ENCODE assay signal across 8 cellular contexts in the genomic region with DNA sequence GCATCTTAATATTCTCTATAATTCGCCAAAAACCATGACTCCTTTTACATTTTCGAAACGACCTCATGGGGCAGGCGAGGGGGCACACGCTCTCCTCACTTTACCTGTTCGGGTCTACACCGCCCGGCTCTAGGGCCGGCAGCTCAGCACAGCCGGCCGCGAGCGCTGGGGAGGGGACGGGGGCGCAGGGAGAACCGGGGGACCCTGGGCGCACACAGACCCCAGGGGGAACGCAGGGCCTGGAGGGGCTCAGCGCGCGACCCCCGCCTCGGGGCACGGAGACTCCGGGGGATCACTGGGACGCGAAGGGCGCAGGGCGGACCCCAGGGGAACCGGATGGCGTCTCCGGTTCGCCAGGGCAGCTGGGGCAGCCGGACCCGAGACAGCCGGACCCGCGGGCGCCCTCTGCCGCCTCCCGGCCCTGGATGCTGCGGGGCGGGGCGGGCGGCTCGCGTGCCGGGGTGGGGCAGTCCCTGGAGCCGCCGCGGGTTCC. TPM values are rescaled to one million over a fixed set of nuclear protein-coding genes. Genes with fewer than 3 reads are reported as not detected.
DNase-seq lines count a peak whose midpoint lies in the region; ATAC-seq and TF ChIP-seq lines count a peak whose summit lies in the region.

A gene (plus strand): TSS at position 482 of the 493 bp plus-strand sequence. CDS start 22,189 bp downstream, outside the sequence.

- H3K27me3 Mint-ChIP-seq in dendritic cell treated with granulocyte-macrophage colony-stimulating factor and Interleukin-4, amounts not matched to agents 40 ng/mL and 50 ng/mL, for 4 days, result peaks cover 32% of the 10 kb centered on the region
- peaks cover 34% of the 10 kb centered on the region for H3K27me3 Mint-ChIP-seq in stimulated activated naive CD8-positive, alpha-beta T cell treated with anti-CD3 and anti-CD28 coated beads, Interleukin-15, amount 100 ng/mL, for 72 hours

- H3K4me3 ChIP-seq in HUES6 (ENCODE audit: low read depth, low read length), result peak within 1 kb of the TSS; percentile 85
- peak within 1 kb of the TSS; percentile 38 to 43 (median 42) for H3K4me3 ChIP-seq in right lobe of liver

- peaks cover 68% of the 10 kb centered on the region for H3K4me1 Mint-ChIP-seq in dendritic cell treated with granulocyte-macrophage colony-stimulating factor and Interleukin-4, amounts not matched to agents 40 ng/mL and 50 ng/mL, for 4 days (ENCODE audit: low read depth)
- H3K4me1 Mint-ChIP-seq in stimulated activated naive CD8-positive, alpha-beta T cell treated with anti-CD3 and anti-CD28 coated beads, Interleukin-15, amount 100 ng/mL, for 72 hours, result peaks cover 53% of the 10 kb centered on the region

- peaks cover 40% of the 10 kb centered on the region for H3K36me3 Mint-ChIP-seq in dendritic cell treated with granulocyte-macrophage colony-stimulating factor and Interleukin-4, amounts not matched to agents 40 ng/mL and 50 ng/mL, for 4 days (ENCODE audit: low read depth)

- WGBS in right lobe of liver (ENCODE audit: insufficient coverage, low coverage, low lambda C conversion rate, missing lambda C conversion rate), result 4% methylated on average over 14 of the region's 51 CpGs

- H3K27me3 ChIP-seq in HUES6 (ENCODE audit: control insufficient read depth, insufficient read depth, low read length) (peaks cover 65% of the 10 kb centered on the region), right lobe of liver (peaks cover 4 to 15% of the 10 kb centered on the region in 2 donors)

- H3K4me1 ChIP-seq in HUES6 (ENCODE audit: control insufficient read depth, insufficient read depth, low read length) (peaks cover 4% of the 10 kb centered on the region; the same call in 1 of the 2 replicates), right lobe of liver (peaks cover 0 to 20% (median 0%) of the 10 kb centered on the region in 4 donors)

- TF ChIP-seq CTCF in right lobe of liver (IDR thresholded peaks at IDR 0.05), result peak; percentile 14 to 63 (median 44)

- TF ChIP-seq POLR2A in right lobe of liver (IDR thresholded peaks at IDR 0.05), result no peak

- H3K9me3 Mint-ChIP-seq in dendritic cell treated with granulocyte-macrophage colony-stimulating factor and Interleukin-4, amounts not matched to agents 40 ng/mL and 50 ng/mL, for 4 days, result no peaks in the 10 kb centered on the region
- H3K9me3 Mint-ChIP-seq in stimulated activated naive CD8-positive, alpha-beta T cell treated with anti-CD3 and anti-CD28 coated beads, Interleukin-15, amount 100 ng/mL, for 72 hours, result no peaks in the 10 kb centered on the region

- 0 out of 2 replicates have a peak, but pooled peaks cover 2% of the 10 kb centered on the region for H3K36me3 ChIP-seq in HUES6 (ENCODE audit: control insufficient read depth, insufficient read depth, low read length)
- H3K36me3 ChIP-seq in right lobe of liver, result no peaks in the 10 kb centered on the region

- DNase-seq in EH (ENCODE audit: low read depth) (peak; percentile 83), right lobe of liver (peak in 1 of 3 donors; percentile 77)
- DNase-seq in stimulated activated naive CD8-positive, alpha-beta T cell treated with anti-CD3 and anti-CD28 coated beads, Interleukin-15, amount 100 ng/mL, for 72 hours, result peak; percentile 68 to 79
- no peak for DNase-seq in NK-92 treated with Interleukin-12 subunit alpha and Interleukin-12 subunit beta, amount 100 ng/mL, for 24 hours (lab: John Stamatoyannopoulos, UW)

- intact Hi-C loops in T-helper 1 cell treated with Interleukin-12 subunit alpha and Interleukin-12 subunit beta and Interleukin-4 antibody, amounts not matched to agents 30 ng/mL and 1 ng/mL, for 36 hours (cut with micrococcal nuclease), result loop anchor here (1.0 to 5.0 kb wide), 3 partner anchors 101 to 206 kb away; no protein-coding TSS in a partner anchor
- intact Hi-C loops in dendritic cell treated with granulocyte-macrophage colony-stimulating factor and Interleukin-4, amounts not matched to agents 40 ng/mL and 50 ng/mL, for 4 days (cut with micrococcal nuclease), result loop anchor here (5.0 kb wide), 1 partner anchor 221 kb away; no protein-coding TSS in a partner anchor
- intact Hi-C loops in right lobe of liver (cut with DNase I), result no loop called here

- no peak within 1 kb of the TSS for H3K9ac ChIP-seq in HUES6 (ENCODE audit: low read length)

- peak within 1 kb of the TSS; percentile 79 for H3K4me3 Mint-ChIP-seq in dendritic cell treated with granulocyte-macrophage colony-stimulating factor and Interleukin-4, amounts not matched to agents 40 ng/mL and 50 ng/mL, for 4 days
- H3K4me3 Mint-ChIP-seq in stimulated activated naive CD8-positive, alpha-beta T cell treated with anti-CD3 and anti-CD28 coated beads, Interleukin-15, amount 100 ng/mL, for 72 hours, result peak within 1 kb of the TSS; percentile 88 to 92

- H3K27ac ChIP-seq in HUES6 (ENCODE audit: low read depth, low read length) (no peak within 1 kb of the TSS), right lobe of liver (no peak within 1 kb of the TSS)

- H3K9me3 ChIP-seq in HUES6 (ENCODE audit: control insufficient read depth, insufficient read depth, low read depth, low read length) (no peaks in the 10 kb centered on the region), right lobe of liver (no peaks in the 10 kb centered on the region)

- H3K27ac Mint-ChIP-seq in dendritic cell treated with granulocyte-macrophage colony-stimulating factor and Interleukin-4, amounts not matched to agents 40 ng/mL and 50 ng/mL, for 4 days, result peak within 1 kb of the TSS; percentile 63
- peak within 1 kb of the TSS; percentile 86 to 97 for H3K27ac Mint-ChIP-seq in stimulated activated naive CD8-positive, alpha-beta T cell treated with anti-CD3 and anti-CD28 coated beads, Interleukin-15, amount 100 ng/mL, for 72 hours

- ATAC-seq in GM21447 (IDR thresholded peaks at IDR 0.05; ENCODE audit: unreplicated experiment), result peak; percentile 42
- peak; percentile 81 to 87 (median 82) for ATAC-seq in right lobe of liver
- peak; percentile 68 for ATAC-seq in stimulated activated naive CD8-positive, alpha-beta T cell treated with anti-CD3 and anti-CD28 coated beads, Interleukin-15, amount 100 ng/mL, for 72 hours

RNA-seq across cellular contexts. Expression of the gene that starts here (rescaled TPM):
- 18.7 and 20.0 TPM in 2 replicates for total RNA-seq in T-helper 1 cell treated with Interleukin-12 subunit alpha and Interleukin-12 subunit beta and Interleukin-4 antibody, amounts not matched to agents 30 ng/mL and 1 ng/mL, for 36 hours
- under 1 TPM; 0.06 to 0.81 (median 0.43) TPM for total RNA-seq in right lobe of liver

Comparison
In these comparisons a context has a peak if more than half of its experiments do, and no peak if none do; other contexts are left out.
1. RNA of the gene that starts here (total RNA-seq): 18.7 to 20.0 TPM in T-helper 1 cell treated with Interleukin-12 subunit alpha and Interleukin-12 subunit beta and Interleukin-4 antibody, amounts not matched to agents 30 ng/mL and 1 ng/mL, for 36 hours; 0.06 to 0.81 TPM in right lobe of liver; every median in the first group is over 10 times any median in the second.
2. Peak in ATAC-seq and H3K4me3 ChIP-seq in right lobe of liver; RNA of the gene not detected or under 1 TPM.
3. intact Hi-C loops: an anchor here in T-helper 1 cell treated with Interleukin-12 subunit alpha and Interleukin-12 subunit beta and Interleukin-4 antibody, amounts not matched to agents 30 ng/mL and 1 ng/mL, for 36 hours (1.0 to 5.0 kb wide) and dendritic cell treated with granulocyte-macrophage colony-stimulating factor and Interleukin-4, amounts not matched to agents 40 ng/mL and 50 ng/mL, for 4 days (5.0 kb wide); none called in right lobe of liver.
4. Peak in every context shown above with its lines, with median percentiles within 50 percentile points of each other: ATAC-seq.